19 cellular contexts compared by ENCODE assay signal in the genomic region with DNA sequence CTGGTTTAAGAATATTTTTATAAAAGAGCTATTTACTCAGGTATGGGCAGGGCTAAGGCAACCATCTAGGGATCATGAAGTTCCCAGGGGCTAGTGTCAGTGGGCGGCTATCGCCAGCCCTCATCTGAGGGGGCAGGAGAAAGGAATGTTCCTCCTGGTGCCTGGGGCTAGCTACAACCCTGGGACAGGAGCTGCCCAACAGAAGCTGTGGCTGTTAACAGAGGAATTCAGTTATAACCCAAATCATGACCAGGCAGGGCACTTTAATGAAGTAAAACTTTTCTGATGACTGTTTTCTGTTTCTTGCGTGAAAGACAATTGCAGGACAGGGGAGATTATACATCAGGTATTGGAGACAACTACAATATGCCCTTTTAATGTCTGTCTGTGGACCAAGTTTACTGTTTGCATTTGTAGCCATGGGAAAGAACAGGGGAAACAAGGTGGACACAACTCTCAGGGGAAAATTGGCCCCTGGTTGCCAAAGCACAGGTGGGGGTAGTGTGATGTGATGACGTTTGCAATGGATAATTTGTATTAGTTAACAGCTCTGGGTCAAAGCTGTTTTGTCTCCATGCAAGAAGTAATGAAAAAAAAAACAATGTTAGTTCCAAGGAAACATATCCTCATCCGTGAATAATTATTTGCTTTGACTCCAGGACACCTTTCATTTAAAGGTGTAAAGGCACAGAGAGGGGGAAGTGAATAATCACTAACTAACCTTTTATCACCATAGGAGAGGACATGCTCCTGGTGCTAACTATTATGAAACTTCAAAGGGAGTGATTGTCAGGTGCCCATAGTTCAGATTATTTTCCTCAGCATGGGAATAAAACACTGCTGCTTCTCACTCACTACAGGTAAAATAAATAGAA.
DNase-seq lines count a peak whose midpoint lies in the region; ATAC-seq and TF ChIP-seq lines count a peak whose summit lies in the region.
"Had no signal": no experiment of that assay in that cellular context is flagged by ENCODE, and none has a peak within 500 bp of the region (broad histone marks: within the 10 kb centered on the region; RNA-seq: fewer than 3 reads in every experiment).

No MANE protein-coding gene starts in this region.

- peaks cover 30% of the 10 kb centered on the region for H3K4me1 ChIP-seq in HUES48 (ENCODE audit: control insufficient read depth, insufficient read depth, low read length)
- peaks cover 25% of the 10 kb centered on the region in 2 donors for H3K4me1 ChIP-seq in thyroid gland

- TF ChIP-seq CTCF in thyroid gland (IDR thresholded peaks at IDR 0.05) = no peak

- H3K36me3 ChIP-seq in HUES48 (ENCODE audit: control insufficient read depth, insufficient read depth, low read length) (no peaks in the 10 kb centered on the region), thyroid gland (no peaks in the 10 kb centered on the region)
- H3K36me3 ChIP-seq: BE2C, brain microvascular endothelial cell, gastrocnemius medialis, thoracic aorta had no signal

- H3K4me3 ChIP-seq in HUES48 (ENCODE audit: low read depth, low read length) = no peak overlapping the region
- no peak overlapping the region for H3K4me3 ChIP-seq in thyroid gland (replicated peaks in 1 of 3)
- H3K4me3 ChIP-seq: gastrocnemius medialis, PC-9, SK-N-MC, thoracic aorta had no signal

- no peak for TF ChIP-seq POLR2A in thyroid gland (IDR thresholded peaks at IDR 0.05)

- H3K27ac ChIP-seq in HUES48 (ENCODE audit: low read depth, low read length) = peak overlapping the region; percentile 81
- H3K27ac ChIP-seq in thyroid gland = peak overlapping the region in 1 of 3 donors; percentile 13
- H3K27ac ChIP-seq: brain microvascular endothelial cell, gastrocnemius medialis, PC-9, SK-N-MC, thoracic aorta had no signal

- H3K27me3 ChIP-seq in HUES48 (ENCODE audit: control insufficient read depth, insufficient read depth, low read length) (no peaks in the 10 kb centered on the region), thyroid gland (no peaks in the 10 kb centered on the region)
- H3K27me3 ChIP-seq: BE2C, brain microvascular endothelial cell, gastrocnemius medialis had no signal

- ATAC-seq in HG03457 (IDR thresholded peaks at IDR 0.05; ENCODE audit: unreplicated experiment) = no peak
- ATAC-seq: gastrocnemius medialis had no signal

- intact Hi-C loops in thyroid gland (cut with DNase I) = no loop called here

- DNase-seq in NCI-H774 (lab: John Stamatoyannopoulos, UW) = peak; percentile 29
- DNase-seq in iPS-NIHi11 (ENCODE audit: low spot score) = peak; percentile 14
- peak; percentile 26 to 37 for DNase-seq in thyroid gland
- no peak for DNase-seq in A172 (ENCODE audit: low spot score)
- DNase-seq in NOMO-1 (lab: John Stamatoyannopoulos, UW; ENCODE audit: unreplicated experiment in 2 of 2) = no peak
- DNase-seq: activated CD4-positive, alpha-beta memory T cell treated with anti-CD3 and anti-CD28 coated beads for 36 hours; activated naive CD4-positive, alpha-beta T cell treated with anti-CD3 and anti-CD28 coated beads, Interleukin-2, amount 10 ng/mL, durations not matched to agents 7 days and 5 days; activated T-cell treated with anti-CD3 and anti-CD28 coated beads, Interleukin-2, amount 50 U/mL, for 1 hour; BE2C; brain microvascular endothelial cell; DMS 273 treated with DMSO at 0.1 percent for 48 hours; gastrocnemius medialis; NCI-H187; NCI-H524; PC-9 had no signal

- H3K9me3 ChIP-seq in HUES48 (ENCODE audit: control insufficient read depth, insufficient read depth, low read length) = no peaks in the 10 kb centered on the region
- no peaks in the 10 kb centered on the region for H3K9me3 ChIP-seq in thyroid gland
- H3K9me3 ChIP-seq: BE2C, gastrocnemius medialis, thoracic aorta had no signal

- 62 to 69% methylated on average over 5 of the region's 5 CpGs for WGBS in thyroid gland, 2 donors

- H3K9ac ChIP-seq in HUES48 (ENCODE audit: low read depth, low read length) = no peak overlapping the region

Comparison
In these comparisons a context has a peak if more than half of its experiments do, and no peak if none do; other contexts are left out.
1. DNase-seq: peak in NCI-H774 (single experiment), iPS-NIHi11 (single experiment) and thyroid gland (2 of 2); none in A172 (single experiment) and NOMO-1 (0 of 2).